ENCODE assay signal across 16 cellular contexts in genomic region chr4:5712931-5713330, GRCh38. TPM values are rescaled to one million over a fixed set of nuclear protein-coding genes. Genes with fewer than 3 reads are reported as not detected.
DNase-seq lines count a peak whose midpoint lies in the region; ATAC-seq and TF ChIP-seq lines count a peak whose summit lies in the region.
"Had no signal": no experiment of that assay in that cellular context is flagged by ENCODE, and none has a peak within 500 bp of the region (broad histone marks: within the 10 kb centered on the region; RNA-seq: fewer than 3 reads in every experiment).

No MANE protein-coding gene starts in this region.

- POLR2A ChIA-PET in SK-N-SH (lab: Yijun Ruan, JAX) (no interaction called here), WTC11 (lab: Charles Lee) (no interaction called here), GM10248 (lab: Yijun Ruan, JAX) (no interaction called here)

- H3K27ac ChIP-seq in SK-N-SH (ENCODE audit: low read depth in 2 of 2, low read length in 1 of 2) = no peak overlapping the region
- H3K27ac ChIP-seq: 22Rv1, VCaP had no signal

- no peaks in the 10 kb centered on the region for H3F3A ChIP-seq in SK-N-SH (replicated peaks; ENCODE audit: insufficient read depth)

- peaks cover 47% of the 10 kb centered on the region for H3K27me3 Mint-ChIP-seq in WTC11 (ENCODE audit: low read depth)

- H3K9me3 ChIP-seq in SK-N-SH (no peaks in the 10 kb centered on the region), skeletal muscle satellite cell (replicated peaks; ENCODE audit: low read length) (peaks cover 5% of the 10 kb centered on the region)

- no peak overlapping the region for H3K9ac ChIP-seq in SK-N-SH
- H3K9ac ChIP-seq in skeletal muscle satellite cell (ENCODE audit: low read depth, low read length) = peak overlapping the region; percentile 16

- H2AFZ ChIP-seq in SK-N-SH (ENCODE audit: low read depth) = no peak overlapping the region

- H3K4me2 ChIP-seq in SK-N-SH (peak overlapping the region; percentile 81; the same call in 1 of the 2 replicates), skeletal muscle satellite cell (ENCODE audit: low read length) (peak overlapping the region; percentile 97)

- H3K27ac Mint-ChIP-seq in WTC11 = no peak overlapping the region
- H3K27ac Mint-ChIP-seq: IgD-negative memory B cell; stimulated activated memory B cell treated with anti-CD40 and anti-IgM and Interleukin-4, amounts not matched to agents 10 μg/mL and 1 μg/mL and 100 μg/mL, for 72 hours had no signal

- DNase-seq in SK-N-SH (no peak), WTC11 (ENCODE audit: low spot score) (no peak), foreskin fibroblast (no peak), ecto neural progenitor cell (ENCODE audit: low spot score) (no peak), GM10248 (ENCODE audit: extremely low spot score) (no peak), NCI-H187 (lab: John Stamatoyannopoulos, UW) (no peak)
- DNase-seq: activated naive CD4-positive, alpha-beta T cell; head of caudate nucleus; NCI-H345 had no signal

- ATAC-seq in SK-N-SH treated with all-trans-retinoic acid at 6 μM for 48 hours (no peak), WTC11 (no peak)
- ATAC-seq: sciatic nerve; stimulated activated memory B cell treated with anti-CD40 and anti-IgM and Interleukin-4, amounts not matched to agents 10 μg/mL and 1 μg/mL and 100 μg/mL, for 72 hours had no signal

- no peak for TF ChIP-seq EP300 in SK-N-SH (IDR thresholded peaks at IDR 0.05; ENCODE audit: borderline replicate concordance in 1 of 2, low read depth in 1 of 2, low read length in 1 of 2)

- H3K79me2 ChIP-seq in SK-N-SH (ENCODE audit: insufficient read depth) = peaks cover 64% of the 10 kb centered on the region

- TF ChIP-seq RAD21 in SK-N-SH (IDR thresholded peaks at IDR 0.05; ENCODE audit: low read length) = no peak

- H3K4me1 ChIP-seq in SK-N-SH (ENCODE audit: control insufficient read depth in 1 of 2, insufficient read depth in 2 of 2, low read depth in 1 of 2, low read length in 1 of 2) (peaks cover 3 to 21% of the 10 kb centered on the region in 2 experiments; a peak in 1 of 4 replicates), skeletal muscle satellite cell (ENCODE audit: control insufficient read depth, insufficient read depth, low read length) (peaks cover 40% of the 10 kb centered on the region)

- no peak overlapping the region for H3K4me3 ChIP-seq in SK-N-SH (ENCODE audit: low read depth in 2 of 2, low read length in 1 of 2)
- H3K4me3 ChIP-seq in foreskin fibroblast (ENCODE audit: low read depth in 1 of 2, low read length in 2 of 2) = peak overlapping the region; percentile 67 to 84
- H3K4me3 ChIP-seq in skeletal muscle satellite cell (ENCODE audit: low read length) = peak overlapping the region; percentile 85

- no peak for TF ChIP-seq CTCF in SK-N-SH (IDR thresholded peaks at IDR 0.05)
- no peak for TF ChIP-seq CTCF in WTC11 (IDR thresholded peaks at IDR 0.05)
- no peak for TF ChIP-seq CTCF in foreskin fibroblast (IDR thresholded peaks at IDR 0.05; ENCODE audit: low read depth, low read length)
- TF ChIP-seq CTCF in GM10248 (IDR thresholded peaks at IDR 0.05; ENCODE audit: control extremely low read depth, extremely low read depth, low read depth, missing control alignments) = no peak

- H3K4me1 Mint-ChIP-seq in WTC11 = peaks cover 9% of the 10 kb centered on the region

- H3K36me3 ChIP-seq in SK-N-SH (replicated peaks in 1 of 2; ENCODE audit: control insufficient read depth in 1 of 2, insufficient read depth in 2 of 2, low read length in 1 of 2) (peaks cover 0 to 12% of the 10 kb centered on the region in 2 experiments), skeletal muscle satellite cell (ENCODE audit: insufficient read depth, low read length) (peaks cover 18% of the 10 kb centered on the region)

- H3K27me3 ChIP-seq in SK-N-SH (ENCODE audit: insufficient read depth) (no peaks in the 10 kb centered on the region), skeletal muscle satellite cell (ENCODE audit: control insufficient read depth, insufficient read depth, low read length) (no peaks in the 10 kb centered on the region)

- CTCF ChIA-PET in SK-N-SH (lab: Yijun Ruan, JAX) = no interaction called here
- CTCF ChIA-PET in WTC11 (lab: Charles Lee) = interaction anchor here (0.7 kb wide), 1 partner anchor 108 kb away, joined by 3 read pairs; no protein-coding TSS in a partner anchor
- CTCF ChIA-PET in GM10248 (lab: Yijun Ruan, JAX) = no interaction called here

- H3K9me3 Mint-ChIP-seq in WTC11 = peaks cover 7% of the 10 kb centered on the region

- H3K4me3 Mint-ChIP-seq in WTC11 = peak overlapping the region; percentile 21
- H3K4me3 Mint-ChIP-seq: stimulated activated memory B cell treated with anti-CD40 and anti-IgM and Interleukin-4, amounts not matched to agents 10 μg/mL and 1 μg/mL and 100 μg/mL, for 72 hours had no signal

- H3K36me3 Mint-ChIP-seq in WTC11 = peaks cover 13% of the 10 kb centered on the region
- H3K36me3 Mint-ChIP-seq: IgD-negative memory B cell; stimulated activated memory B cell treated with anti-CD40 and anti-IgM and Interleukin-4, amounts not matched to agents 10 μg/mL and 1 μg/mL and 100 μg/mL, for 72 hours had no signal

- no peaks in the 10 kb centered on the region for H4K20me1 ChIP-seq in SK-N-SH (ENCODE audit: insufficient read depth)

- no peaks in the 10 kb centered on the region for H3K9me2 ChIP-seq in SK-N-SH

- 60% methylated on average over 3 of the region's 3 CpGs for WGBS in SK-N-SH (ENCODE audit: low lambda C conversion rate)

TF ChIP-seq in SK-N-SH, 30 proteins besides CTCF, POLR2A, EP300 and RAD21:
- TF ChIP-seq USF1 (IDR thresholded peaks at IDR 0.05; ENCODE audit: borderline replicate concordance, low read depth) (no peak), FOXJ3 (CRISPR knock-in tag; IDR thresholded peaks at IDR 0.05) (no peak), RXRA (IDR thresholded peaks at IDR 0.05; ENCODE audit: borderline replicate concordance, low read depth) (no peak), TEAD4 (IDR thresholded peaks at IDR 0.05; ENCODE audit: borderline replicate concordance, insufficient read depth) (no peak), CHD2 (IDR thresholded peaks at IDR 0.05; ENCODE audit: low read length, partially characterized antibody) (no peak)

TF ChIP-seq in SK-N-SH treated with all-trans-retinoic acid at 6 μM for 48 hours, 23 proteins besides CTCF, POLR2A, EP300 and RAD21 (continues in another document):
- TF ChIP-seq TCF4 (CRISPR knock-in tag; IDR thresholded peaks at IDR 0.05; ENCODE audit: borderline replicate concordance) (no peak), ISL1 (CRISPR knock-in tag; IDR thresholded peaks at IDR 0.05) (no peak), ESRRG (CRISPR knock-in tag; IDR thresholded peaks at IDR 0.05) (no peak)

TF ChIP-seq in WTC11, 78 proteins besides CTCF, POLR2A, EP300 and RAD21:
- TF ChIP-seq ZBTB21 (CRISPR knock-in tag; IDR thresholded peaks at IDR 0.05; ENCODE audit: borderline replicate concordance) (no peak), ZNF121 (CRISPR knock-in tag; IDR thresholded peaks at IDR 0.05) (no peak), ZNF396 (CRISPR knock-in tag; IDR thresholded peaks at IDR 0.05; ENCODE audit: borderline replicate concordance) (no peak)
TF ChIP-seq in WTC11: peak in this region for 0.

RNA-seq across cellular contexts. Expression of gene EVC, which starts 1.9 kb away (rescaled TPM):
- 3.8 and 4.2 TPM in 2 replicates for polyA plus RNA-seq in SK-N-SH (2012; rRNA removed)
- 2.8 and 3.7 TPM in 2 replicates for polyA plus RNA-seq in SK-N-SH (2012; cell fraction: cytosol; rRNA removed)
- polyA plus RNA-seq in SK-N-SH (2012; cell fraction: nucleus; rRNA removed) = 10.2 and 18.2 TPM in 2 replicates
- 10.4 to 14.0 TPM (median 12.5 TPM) in 3 replicates for total RNA-seq in WTC11 (2021)
- total RNA-seq in skeletal muscle satellite cell (2012; rRNA removed) = 31.7 and 53.0 TPM in 2 replicates

RNA-seq across cellular contexts. Expression of gene EVC2, which starts 4.6 kb away (rescaled TPM):
- polyA plus RNA-seq in SK-N-SH (2012; rRNA removed) = not detected in 2 replicates
- 0.03 TPM in 1 of 2 replicates, not detected in the other for polyA plus RNA-seq in SK-N-SH (2012; cell fraction: cytosol; rRNA removed)
- polyA plus RNA-seq in SK-N-SH (2012; cell fraction: nucleus; rRNA removed) = 0.01 TPM in 2 replicates
- 4.8 to 6.3 TPM (median 5.8 TPM) in 3 replicates for total RNA-seq in WTC11 (2021)
- 7.9 and 8.6 TPM in 2 replicates for total RNA-seq in skeletal muscle satellite cell (2012; rRNA removed)

Comparison
In these comparisons a context has a peak if more than half of its experiments do, and no peak if none do; other contexts are left out.
1. H3K4me3 ChIP-seq: peak in foreskin fibroblast (2 of 2) and skeletal muscle satellite cell (single experiment); none in SK-N-SH (0 of 2).